Comparison of ENCODE assay signal across 28 cellular contexts in genomic region chr1:77341195-77341594, GRCh38. TPM values are rescaled to one million over a fixed set of nuclear protein-coding genes. Genes with fewer than 3 reads are reported as not detected.
"Had no signal": no experiment of that assay in that cellular context is flagged by ENCODE, and none has a peak within 500 bp of the region (broad histone marks: within the 10 kb centered on the region; RNA-seq: fewer than 3 reads in every experiment).

No MANE protein-coding gene starts in this region.

- H3K9me3 Mint-ChIP-seq: T-cell had no signal

- H3K9me3 ChIP-seq: SK-N-SH had no signal

- H3K27ac ChIP-seq: HL-60, KMS-11, RWPE1 had no signal

- H3K4me3 ChIP-seq: K562 had no signal

- H3K4me3 Mint-ChIP-seq: IgD-negative memory B cell, T-cell had no signal

- H3K27ac Mint-ChIP-seq: IgD-negative memory B cell, T-cell had no signal

- ATAC-seq: K562, Panc1, PC-3, T-cell had no signal

- H3K9ac ChIP-seq: KMS-11, SK-N-SH had no signal

- H3K4me2 ChIP-seq: KMS-11, SK-N-SH had no signal

- H3K4me1 Mint-ChIP-seq: IgD-negative memory B cell had no signal

- DNase-seq: Kasumi-1, MV-4-11, NCI-H1048, NCI-H1105, NCI-H1417, NCI-H1436 treated with DMSO at 0.1 percent for 48 hours, NCI-H1694, NCI-H187 treated with DMSO at 0.1 percent for 48 hours, NCI-H2029 treated with DMSO at 0.1 percent for 48 hours, NCI-H2171 treated with DMSO at 0.1 percent for 48 hours, NCI-H345, NCI-H446 treated with DMSO at 0.1 percent for 48 hours, NCI-H510A treated with DMSO at 0.1 percent for 48 hours, NCI-H526, NCI-H748 treated with DMSO at 0.1 percent for 48 hours, PC-3, SHP77, SK-N-SH, SW 1271, T-cell had no signal

RNA-seq across cellular contexts. Expression of gene AK5, which starts 59.4 kb away (rescaled TPM):
- total RNA-seq: K562, MCF 10A, OCI-LY7 had no signal
